ENCODE assay signal across 26 cellular contexts in genomic region chr19:17515408-17516149, GRCh38. TPM values are rescaled to one million over a fixed set of nuclear protein-coding genes. Genes with fewer than 3 reads are reported as not detected.
A peak's percentile ranks its signal among the peaks of the same experiment; 100 is the strongest.
DNase-seq lines count a peak whose midpoint lies in the region; ATAC-seq and TF ChIP-seq lines count a peak whose summit lies in the region.
"Had no signal": no experiment of that assay in that cellular context is flagged by ENCODE, and none has a peak within 500 bp of the region (broad histone marks: within the 10 kb centered on the region; RNA-seq: fewer than 3 reads in every experiment).

No MANE protein-coding gene starts in this region.

- ATAC-seq in SK-N-SH treated with all-trans-retinoic acid at 6 μM for 48 hours: no peak
- ATAC-seq in activated B cell treated with CpG ODN at 0.5 μM for 24 hours (ENCODE audit: low read depth): no peak
- no peak for ATAC-seq in stimulated activated memory B cell treated with anti-CD40 and anti-IgM and Interleukin-4, amounts not matched to agents 10 μg/mL and 1 μg/mL and 100 μg/mL, for 72 hours
- no peak for ATAC-seq in GM21825 (IDR thresholded peaks at IDR 0.05; ENCODE audit: unreplicated experiment)

- H3K4me3 Mint-ChIP-seq in activated B cell treated with CpG ODN at 0.5 μM for 24 hours (no peak overlapping the region), nephron (peak overlapping the region; percentile 50 to 61 (median 55))
- no peak overlapping the region for H3K4me3 Mint-ChIP-seq in stimulated activated memory B cell treated with anti-CD40 and anti-IgM and Interleukin-4, amounts not matched to agents 10 μg/mL and 1 μg/mL and 100 μg/mL, for 72 hours

- WGBS in SK-N-SH (ENCODE audit: low lambda C conversion rate): 79% methylated on average over 6 of the region's 15 CpGs

- no peaks in the 10 kb centered on the region for H3K9me3 Mint-ChIP-seq in activated B cell treated with CpG ODN at 0.5 μM for 24 hours
- H3K9me3 Mint-ChIP-seq in nephron: peaks cover 9% of the 10 kb centered on the region
- peaks cover 3% of the 10 kb centered on the region for H3K9me3 Mint-ChIP-seq in stimulated activated memory B cell treated with anti-CD40 and anti-IgM and Interleukin-4, amounts not matched to agents 10 μg/mL and 1 μg/mL and 100 μg/mL, for 72 hours
- H3K9me3 Mint-ChIP-seq: IgD-negative memory B cell had no signal

- no peak overlapping the region for H3K27ac ChIP-seq in SK-N-SH (ENCODE audit: low read depth in 2 of 2, low read length in 1 of 2)
- H3K27ac ChIP-seq: 22Rv1, C4-2B, GM23248, SJCRH30 had no signal

- H3K4me2 ChIP-seq in SK-N-SH: no peak overlapping the region

- peaks cover 41% of the 10 kb centered on the region for H3K4me1 Mint-ChIP-seq in activated B cell treated with CpG ODN at 0.5 μM for 24 hours
- H3K4me1 Mint-ChIP-seq in nephron: peaks cover 15% of the 10 kb centered on the region
- H3K4me1 Mint-ChIP-seq in stimulated activated memory B cell treated with anti-CD40 and anti-IgM and Interleukin-4, amounts not matched to agents 10 μg/mL and 1 μg/mL and 100 μg/mL, for 72 hours: peaks cover 45% of the 10 kb centered on the region

- H3K4me3 ChIP-seq in SK-N-SH (ENCODE audit: low read depth in 2 of 2, low read length in 1 of 2): no peak overlapping the region
- H3K4me3 ChIP-seq: GM23248, HAP-1, SJCRH30 had no signal

- H3K36me3 ChIP-seq in SK-N-SH (replicated peaks in 1 of 2; ENCODE audit: control insufficient read depth in 1 of 2, insufficient read depth in 2 of 2, low read length in 1 of 2): peaks cover 16 to 38% of the 10 kb centered on the region in 2 experiments

- H3K36me3 Mint-ChIP-seq in activated B cell treated with CpG ODN at 0.5 μM for 24 hours (ENCODE audit: low read depth) (peaks cover 39% of the 10 kb centered on the region), nephron (ENCODE audit: low read depth) (peaks cover 55% of the 10 kb centered on the region)
- H3K36me3 Mint-ChIP-seq in stimulated activated memory B cell treated with anti-CD40 and anti-IgM and Interleukin-4, amounts not matched to agents 10 μg/mL and 1 μg/mL and 100 μg/mL, for 72 hours: peaks cover 36% of the 10 kb centered on the region

- no peaks in the 10 kb centered on the region for H3K27me3 ChIP-seq in SK-N-SH (ENCODE audit: insufficient read depth)
- H3K27me3 ChIP-seq: SJCRH30 had no signal

- no peaks in the 10 kb centered on the region for H3K9me2 ChIP-seq in SK-N-SH

- peak overlapping the region; percentile 66 for H3K27ac Mint-ChIP-seq in activated B cell treated with CpG ODN at 0.5 μM for 24 hours
- H3K27ac Mint-ChIP-seq in nephron: no peak overlapping the region
- peak overlapping the region; percentile 64 for H3K27ac Mint-ChIP-seq in stimulated activated memory B cell treated with anti-CD40 and anti-IgM and Interleukin-4, amounts not matched to agents 10 μg/mL and 1 μg/mL and 100 μg/mL, for 72 hours

- TF ChIP-seq EP300 in SK-N-SH (IDR thresholded peaks at IDR 0.05; ENCODE audit: borderline replicate concordance in 1 of 2, low read depth in 1 of 2, low read length in 1 of 2): no peak

- peaks cover 10% of the 10 kb centered on the region for H3K9me3 ChIP-seq in SK-N-SH

- H3F3A ChIP-seq in SK-N-SH (replicated peaks; ENCODE audit: insufficient read depth): peaks cover 8% of the 10 kb centered on the region

- CTCF ChIA-PET in SK-N-SH (lab: Yijun Ruan, JAX) (no interaction called here), activated B cell treated with CpG ODN at 0.5 μM for 24 hours (lab: Charles Lee) (no interaction called here)

- intact Hi-C loops in activated B cell treated with CpG ODN at 0.5 μM for 24 hours (cut with micrococcal nuclease): no loop called here

- POLR2A ChIA-PET in SK-N-SH (lab: Yijun Ruan, JAX) (no interaction called here), activated B cell treated with CpG ODN at 0.5 μM for 24 hours (lab: Charles Lee) (interaction anchor here (1.7 to 7.4 kb wide), 2 partner anchors 10 to 38 kb away, joined by 5 to 347 read pairs; a partner anchor contains a TSS)

- H3K79me2 ChIP-seq in SK-N-SH (ENCODE audit: insufficient read depth): peaks cover 33% of the 10 kb centered on the region

- H3K27me3 Mint-ChIP-seq in activated B cell treated with CpG ODN at 0.5 μM for 24 hours: no peaks in the 10 kb centered on the region
- H3K27me3 Mint-ChIP-seq in nephron (ENCODE audit: low read depth): no peaks in the 10 kb centered on the region
- no peaks in the 10 kb centered on the region for H3K27me3 Mint-ChIP-seq in stimulated activated memory B cell treated with anti-CD40 and anti-IgM and Interleukin-4, amounts not matched to agents 10 μg/mL and 1 μg/mL and 100 μg/mL, for 72 hours
- H3K27me3 Mint-ChIP-seq: IgD-negative memory B cell had no signal

- no peaks in the 10 kb centered on the region for H4K20me1 ChIP-seq in SK-N-SH (ENCODE audit: insufficient read depth)

- no peak overlapping the region for H3K9ac ChIP-seq in SK-N-SH
- H3K9ac ChIP-seq: GM23248 had no signal

- DNase-seq in SK-N-SH: no peak
- no peak for DNase-seq in activated B cell treated with CpG ODN at 0.5 μM for 24 hours
- DNase-seq in SIG-M5 (lab: John Stamatoyannopoulos, UW): no peak
- no peak for DNase-seq in ureter (ENCODE audit: low spot score)
- DNase-seq: DMS53; EL; GF-D8; GM23248; Karpas-422; MV-4-11; NCI-H1105 treated with DMSO at 0.1 percent for 48 hours; NCI-H2029 treated with DMSO at 0.1 percent for 48 hours; NCI-H226; NCI-H510A treated with DMSO at 0.1 percent for 48 hours; NCI-H774; NK-92 treated with Interleukin-12 subunit alpha and Interleukin-12 subunit beta, amount 100 ng/mL, for 24 hours; SJCRH30 had no signal

- no peak for TF ChIP-seq RAD21 in SK-N-SH (IDR thresholded peaks at IDR 0.05; ENCODE audit: low read length)

- TF ChIP-seq CTCF in SK-N-SH (IDR thresholded peaks at IDR 0.05) (no peak), activated B cell treated with CpG ODN at 0.5 μM for 24 hours (IDR thresholded peaks at IDR 0.05) (no peak), nephron (IDR thresholded peaks at IDR 0.05; ENCODE audit: unreplicated experiment in 3 of 3) (no peak)

- H2AFZ ChIP-seq in SK-N-SH (ENCODE audit: low read depth): no peak overlapping the region
- H2AFZ ChIP-seq: GM23248 had no signal

- peaks cover 0 to 7% of the 10 kb centered on the region in 2 experiments; a peak in 1 of 4 replicates for H3K4me1 ChIP-seq in SK-N-SH (ENCODE audit: control insufficient read depth in 1 of 2, insufficient read depth in 2 of 2, low read depth in 1 of 2, low read length in 1 of 2)

TF ChIP-seq in SK-N-SH treated with all-trans-retinoic acid at 6 μM for 48 hours, 23 proteins besides CTCF, POLR2A, EP300 and RAD21:
- no peak for TF ChIP-seq SNAI2 (CRISPR knock-in tag; IDR thresholded peaks at IDR 0.05)
- TF ChIP-seq ZFP3 (CRISPR knock-in tag; IDR thresholded peaks at IDR 0.05): peak; percentile 90

TF ChIP-seq in SK-N-SH, 30 proteins besides CTCF, POLR2A, EP300 and RAD21:
- TF ChIP-seq FOXJ3 (CRISPR knock-in tag; IDR thresholded peaks at IDR 0.05) (no peak), REST (IDR thresholded peaks at IDR 0.05; ENCODE audit: low read depth, low read length) (no peak), RFX5 (IDR thresholded peaks at IDR 0.05; ENCODE audit: low read length) (no peak), GATA2 (CRISPR knock-in tag; IDR thresholded peaks at IDR 0.05) (no peak), MEF2A (IDR thresholded peaks at IDR 0.05; ENCODE audit: borderline replicate concordance, low read depth) (no peak)

RNA-seq across cellular contexts. Expression of gene PGLS, which starts 4.1 kb away (rescaled TPM):
- 59.9 and 73.3 TPM in 2 replicates for polyA plus RNA-seq in SK-N-SH (2012; rRNA removed)
- 28.3 and 43.7 TPM in 2 replicates for polyA plus RNA-seq in SK-N-SH (2012; cell fraction: cytosol; rRNA removed)
- polyA plus RNA-seq in SK-N-SH (2012; cell fraction: nucleus; rRNA removed): 75.1 and 114 TPM in 2 replicates
- total RNA-seq in activated B cell treated with CpG ODN at 0.5 μM for 24 hours: 107 and 111 TPM in 2 replicates
- 91.7 TPM for total RNA-seq in ureter

RNA-seq across cellular contexts. Expression of gene COLGALT1, which starts 39.9 kb away (rescaled TPM):
- 75.9 and 83.8 TPM in 2 replicates for polyA plus RNA-seq in SK-N-SH (2012; rRNA removed)
- polyA plus RNA-seq in SK-N-SH (2012; cell fraction: cytosol; rRNA removed): 37.6 and 48.9 TPM in 2 replicates
- 80.5 and 108 TPM in 2 replicates for polyA plus RNA-seq in SK-N-SH (2012; cell fraction: nucleus; rRNA removed)
- 69.2 and 80.3 TPM in 2 replicates for total RNA-seq in activated B cell treated with CpG ODN at 0.5 μM for 24 hours
- 66.3 TPM for total RNA-seq in ureter

RNA-seq across cellular contexts. Expression of gene SLC27A1, which starts 45.3 kb away (rescaled TPM):
- 15.0 and 16.8 TPM in 2 replicates for polyA plus RNA-seq in SK-N-SH (2012; rRNA removed)
- 4.7 and 8.1 TPM in 2 replicates for polyA plus RNA-seq in SK-N-SH (2012; cell fraction: cytosol; rRNA removed)
- polyA plus RNA-seq in SK-N-SH (2012; cell fraction: nucleus; rRNA removed): 57.5 and 73.2 TPM in 2 replicates
- total RNA-seq in activated B cell treated with CpG ODN at 0.5 μM for 24 hours: 4.3 and 4.6 TPM in 2 replicates
- 17.1 TPM for total RNA-seq in ureter

RNA-seq across cellular contexts. Expression of gene NXNL1, which starts 54.9 kb away (rescaled TPM):
- polyA plus RNA-seq in SK-N-SH (2012; rRNA removed): not detected in 2 replicates
- not detected in 2 replicates for polyA plus RNA-seq in SK-N-SH (2012; cell fraction: cytosol; rRNA removed)
- not detected in 2 replicates for polyA plus RNA-seq in SK-N-SH (2012; cell fraction: nucleus; rRNA removed)
- total RNA-seq in activated B cell treated with CpG ODN at 0.5 μM for 24 hours: not detected in 2 replicates
- not detected for total RNA-seq in ureter
- total RNA-seq: GM23248, M059J, SJCRH30 had no signal
- polyA plus RNA-seq: GM23248, IgD-negative memory B cell had no signal

Comparison
In these comparisons a context has a peak if more than half of its experiments do, and no peak if none do; other contexts are left out.
1. H3K27ac Mint-ChIP-seq: peak in activated B cell treated with CpG ODN at 0.5 μM for 24 hours (single experiment) and stimulated activated memory B cell treated with anti-CD40 and anti-IgM and Interleukin-4, amounts not matched to agents 10 μg/mL and 1 μg/mL and 100 μg/mL, for 72 hours (single experiment); none in nephron (0 of 3).
2. H3K4me3 Mint-ChIP-seq: peak in nephron (3 of 3); none in activated B cell treated with CpG ODN at 0.5 μM for 24 hours (single experiment) and stimulated activated memory B cell treated with anti-CD40 and anti-IgM and Interleukin-4, amounts not matched to agents 10 μg/mL and 1 μg/mL and 100 μg/mL, for 72 hours (single experiment).